In genomic region chr6:168637853-168638252, GRCh38 we compare ENCODE assay signal across 20 cellular contexts.
"Had no signal": no experiment of that assay in that cellular context is flagged by ENCODE, and none has a peak within 500 bp of the region (broad histone marks: within the 10 kb centered on the region; RNA-seq: fewer than 3 reads in every experiment).

No MANE protein-coding gene starts in this region.

- H3K27ac ChIP-seq: prostate gland, VCaP had no signal

- H3K4me1 Mint-ChIP-seq: activated naive CD8-positive, alpha-beta T cell treated with anti-CD3 and anti-CD28 coated beads, Interleukin-2, amount 10 ng/mL, durations not matched to agents 7 days and 5 days; activated T-helper 17 cell treated with anti-CD3 and anti-CD28 coated beads, Interleukin-2, amount 50 U/mL, for 72 hours; naive B cell; stimulated activated naive CD8-positive, alpha-beta T cell treated with anti-CD3 and anti-CD28 coated beads, Interleukin-15, amount 100 ng/mL, for 72 hours had no signal

- ATAC-seq: activated T-helper 17 cell treated with anti-CD3 and anti-CD28 coated beads, Interleukin-2, amount 50 U/mL, for 72 hours; left lobe of liver; stimulated activated naive CD8-positive, alpha-beta T cell treated with anti-CD3 and anti-CD28 coated beads, Interleukin-15, amount 100 ng/mL, for 72 hours had no signal

- H3K9me3 Mint-ChIP-seq: activated T-helper 17 cell treated with anti-CD3 and anti-CD28 coated beads, Interleukin-2, amount 50 U/mL, for 72 hours; type B pancreatic cell had no signal

- H3K27me3 Mint-ChIP-seq: activated naive CD8-positive, alpha-beta T cell treated with anti-CD3 and anti-CD28 coated beads, Interleukin-2, amount 10 ng/mL, durations not matched to agents 7 days and 5 days; type B pancreatic cell had no signal

- H3K27me3 ChIP-seq: right atrium auricular region had no signal

- H3K36me3 Mint-ChIP-seq: activated naive CD8-positive, alpha-beta T cell treated with anti-CD3 and anti-CD28 coated beads, Interleukin-2, amount 10 ng/mL, durations not matched to agents 7 days and 5 days; naive B cell had no signal

- H3K4me1 ChIP-seq: prostate gland had no signal

- H3K27ac Mint-ChIP-seq: activated naive CD8-positive, alpha-beta T cell treated with anti-CD3 and anti-CD28 coated beads, Interleukin-2, amount 10 ng/mL, durations not matched to agents 7 days and 5 days; activated T-helper 17 cell treated with anti-CD3 and anti-CD28 coated beads, Interleukin-2, amount 50 U/mL, for 72 hours; endodermal cell; naive B cell; stimulated activated naive CD8-positive, alpha-beta T cell treated with anti-CD3 and anti-CD28 coated beads, Interleukin-15, amount 100 ng/mL, for 72 hours; type B pancreatic cell had no signal

- H3K4me3 ChIP-seq: prostate gland, skin epidermis had no signal

- H3K4me3 Mint-ChIP-seq: activated naive CD8-positive, alpha-beta T cell treated with anti-CD3 and anti-CD28 coated beads, Interleukin-2, amount 10 ng/mL, durations not matched to agents 7 days and 5 days; activated T-helper 17 cell treated with anti-CD3 and anti-CD28 coated beads, Interleukin-2, amount 50 U/mL, for 72 hours; endodermal cell; naive B cell; stimulated activated naive CD8-positive, alpha-beta T cell treated with anti-CD3 and anti-CD28 coated beads, Interleukin-15, amount 100 ng/mL, for 72 hours; type B pancreatic cell had no signal

- H3K36me3 ChIP-seq: prostate gland, right atrium auricular region had no signal

- H3K9me3 ChIP-seq: prostate gland, right atrium auricular region had no signal

- DNase-seq: activated CD4-positive, alpha-beta T cell treated with anti-CD3 and anti-CD28 coated beads, Interleukin-2, amount 50 U/mL, for 4 hours; activated naive CD4-positive, alpha-beta T cell treated with Interleukin-2 at 50 U/mL for 16 hours; activated naive CD8-positive, alpha-beta T cell treated with anti-CD3 and anti-CD28 coated beads, Interleukin-2, amount 10 ng/mL, durations not matched to agents 7 days and 5 days; amygdala; endodermal cell; foreskin melanocyte; glutamatergic neuron; hypothalamus; naive B cell; stimulated activated CD4-positive, alpha-beta T cell treated with anti-CD3 and anti-CD28 coated beads, Interleukin-15, amount 100 ng/mL, for 24 hours; stimulated activated CD4-positive, alpha-beta T cell treated with anti-CD3 and anti-CD28 coated beads, Interleukin-2, amount 100 ng/mL, for 48 hours; stimulated activated naive CD8-positive, alpha-beta T cell treated with anti-CD3 and anti-CD28 coated beads, Interleukin-15, amount 100 ng/mL, for 72 hours; T-helper 2 cell had no signal
